ENCODE assay signal across 7 cellular contexts in genomic region chr12:122753213-122753571, GRCh38. TPM values are rescaled to one million over a fixed set of nuclear protein-coding genes. Genes with fewer than 3 reads are reported as not detected.
DNase-seq lines count a peak whose midpoint lies in the region; ATAC-seq and TF ChIP-seq lines count a peak whose summit lies in the region.

No MANE protein-coding gene starts in this region.

- H3K27ac ChIP-seq in osteoblast (ENCODE audit: low read depth, low read length), result peak overlapping the region; percentile 85

- H3K9me3 ChIP-seq in osteoblast (ENCODE audit: low read depth, low read length), result no peaks in the 10 kb centered on the region

- H2AFZ ChIP-seq in osteoblast (ENCODE audit: low read length), result peak overlapping the region; percentile 95

- H3K4me1 ChIP-seq in osteoblast (ENCODE audit: insufficient read depth, low read length), result peaks cover 10% of the 10 kb centered on the region

- ATAC-seq in GM21723 (IDR thresholded peaks at IDR 0.05; ENCODE audit: unreplicated experiment), result peak; percentile 5

- H3K4me3 ChIP-seq in epithelial cell of esophagus (ENCODE audit: low read length) (peak overlapping the region; percentile 98), osteoblast (ENCODE audit: insufficient read depth, low read length) (peak overlapping the region; percentile 97)

- H3K4me2 ChIP-seq in osteoblast (ENCODE audit: insufficient read depth, low read length), result peak overlapping the region; percentile 99

- DNase-seq in OCI-M1 (lab: John Stamatoyannopoulos, UW) (peak; percentile 60), epithelial cell of esophagus (ENCODE audit: low read depth) (no peak), osteoblast (ENCODE audit: insufficient read length, low spot score, missing footprints) (no peak), mucosa of gallbladder (ENCODE audit: low spot score) (no peak), OCI-M2 (lab: John Stamatoyannopoulos, UW; ENCODE audit: unreplicated experiment) (no peak)
- DNase-seq in activated CD4-positive, alpha-beta T cell treated with anti-CD3 and anti-CD28 coated beads, Interleukin-2, amount 50 U/mL, for 48 hours, result no peak

- H3K36me3 ChIP-seq in osteoblast (ENCODE audit: insufficient read depth, low read length), result peaks cover 40% of the 10 kb centered on the region

- peaks cover 49% of the 10 kb centered on the region for H3K79me2 ChIP-seq in osteoblast (ENCODE audit: insufficient read depth, low read length)

- TF ChIP-seq CTCF in epithelial cell of esophagus (IDR thresholded peaks at IDR 0.05; ENCODE audit: insufficient read depth, low read depth, low read length, missing control alignments) (no peak), osteoblast (IDR thresholded peaks at IDR 0.05; ENCODE audit: extremely low read depth, low read depth, low read length) (no peak)

- H3K27me3 ChIP-seq in osteoblast (ENCODE audit: insufficient read depth, low read length), result no peaks in the 10 kb centered on the region

- H4K20me1 ChIP-seq in osteoblast (ENCODE audit: insufficient read depth, low read length), result peaks cover 4% of the 10 kb centered on the region

RNA-seq across cellular contexts. Expression of gene DENR, which starts 0.6 kb away (rescaled TPM):
- total RNA-seq in osteoblast, result 37.4 and 44.5 TPM in 2 replicates
- total RNA-seq in mucosa of gallbladder, result 38.0 TPM

RNA-seq across cellular contexts. Expression of gene CCDC62, which starts 21.2 kb away (rescaled TPM):
- total RNA-seq in osteoblast, result 0.36 and 1.2 TPM in 2 replicates
- 0.32 TPM for total RNA-seq in mucosa of gallbladder

RNA-seq across cellular contexts. Expression of gene HCAR1, which starts 22.5 kb away (rescaled TPM):
- 0.59 and 1.1 TPM in 2 replicates for total RNA-seq in osteoblast
- total RNA-seq in mucosa of gallbladder, result 0.20 TPM

RNA-seq across cellular contexts. Expression of gene HCAR3, which starts 36.6 kb away (rescaled TPM):
- not detected in 2 replicates for total RNA-seq in osteoblast
- not detected for total RNA-seq in mucosa of gallbladder

RNA-seq across cellular contexts. Expression of gene HCAR2, which starts 50.0 kb away (rescaled TPM):
- not detected in 2 replicates for total RNA-seq in osteoblast
- not detected for total RNA-seq in mucosa of gallbladder
